9 cellular contexts compared by ENCODE assay signal in genomic region chr11:67506426-67507032, GRCh38. TPM values are rescaled to one million over a fixed set of nuclear protein-coding genes. Genes with fewer than 3 reads are reported as not detected.
DNase-seq lines count a peak whose midpoint lies in the region; ATAC-seq, FAIRE-seq and TF ChIP-seq lines count a peak whose summit lies in the region.
"Had no signal": no experiment of that assay in that cellular context is flagged by ENCODE, and none has a peak within 500 bp of the region (broad histone marks: within the 10 kb centered on the region; RNA-seq: fewer than 3 reads in every experiment).

No MANE protein-coding gene starts in this region.

- no peaks in the 10 kb centered on the region for H3K9me3 ChIP-seq in CD8-positive, alpha-beta T cell (ENCODE audit: low read length)
- no peaks in the 10 kb centered on the region for H3K9me3 ChIP-seq in OCI-LY3 (ENCODE audit: insufficient read depth, low read length)
- no peaks in the 10 kb centered on the region for H3K9me3 ChIP-seq in H1 (ENCODE audit: insufficient read depth in 2 of 2, low read depth in 1 of 2, low read length in 1 of 2)

- H4K20me1 ChIP-seq in OCI-LY3 (ENCODE audit: insufficient read depth, low read length) (peaks cover 23% of the 10 kb centered on the region), H1 (replicated peaks in 1 of 2; ENCODE audit: control insufficient read depth in 1 of 2, insufficient read depth in 2 of 2, low read length in 2 of 2) (peaks cover 4 to 16% of the 10 kb centered on the region in 2 experiments)

- H3K36me3 Mint-ChIP-seq in CD8-positive, alpha-beta T cell: peaks cover 24% of the 10 kb centered on the region
- H3K36me3 Mint-ChIP-seq in osteocyte (ENCODE audit: unreplicated experiment): no peaks in the 10 kb centered on the region

- H3K4me1 ChIP-seq in CD8-positive, alpha-beta T cell (ENCODE audit: insufficient read depth, low read length): peaks cover 45% of the 10 kb centered on the region
- peaks cover 30% of the 10 kb centered on the region for H3K4me1 ChIP-seq in OCI-LY3 (ENCODE audit: low read length)
- H3K4me1 ChIP-seq in H1 (replicated peaks in 1 of 4; ENCODE audit: control insufficient read depth in 3 of 4, insufficient read depth in 4 of 4, low read length in 3 of 4): peaks cover 0 to 30% (median 10%) of the 10 kb centered on the region in 4 experiments; a peak in 6 of 7 replicates

- H3K4me3 Mint-ChIP-seq in CD8-positive, alpha-beta T cell: peak overlapping the region; percentile 90
- peak overlapping the region; percentile 73 for H3K4me3 Mint-ChIP-seq in osteocyte (ENCODE audit: unreplicated experiment)

- H3K27ac Mint-ChIP-seq in CD8-positive, alpha-beta T cell: peak overlapping the region; percentile 97
- H3K27ac Mint-ChIP-seq in osteocyte (ENCODE audit: unreplicated experiment): peak overlapping the region; percentile 93

- peak overlapping the region; percentile 93 for H3K4me2 ChIP-seq in OCI-LY3 (ENCODE audit: low read length)
- peak overlapping the region; percentile 66 to 84; a peak in 2 of 4 replicates for H3K4me2 ChIP-seq in H1 (ENCODE audit: insufficient read depth in 1 of 2, low read depth in 2 of 2, low read length in 2 of 2)

- DNase-seq in CD8-positive, alpha-beta T cell: no peak
- DNase-seq in H1 (ENCODE audit: low read depth in 1 of 2, low spot score in 2 of 2) (no peak), osteocyte (ENCODE audit: extremely low spot score, unreplicated experiment) (no peak), NCI-H1092 treated with DMSO at 0.1 percent for 48 hours (lab: John Stamatoyannopoulos, UW) (no peak), DMS153 treated with DMSO at 0.1 percent for 48 hours (lab: John Stamatoyannopoulos, UW; ENCODE audit: unreplicated experiment) (no peak), OCI-M1 (lab: John Stamatoyannopoulos, UW) (no peak)

- no peak overlapping the region for H2BK5ac ChIP-seq in H1 (ENCODE audit: low read depth, low read length)

- no peak overlapping the region for H4K8ac ChIP-seq in H1 (ENCODE audit: extremely low read depth, insufficient read depth, low read length)

- TF ChIP-seq EP300 in H1 (IDR thresholded peaks at IDR 0.05; ENCODE audit: borderline replicate concordance in 1 of 2, low read depth in 2 of 2, low read length in 2 of 2): no peak

- TF ChIP-seq CTCF in CD8-positive, alpha-beta T cell (IDR thresholded peaks at IDR 0.05): no peak
- TF ChIP-seq CTCF in OCI-LY3 (IDR thresholded peaks at IDR 0.05; ENCODE audit: low read depth, low read length) (no peak; the same call in 1 of the 2 replicates), H1 (IDR thresholded peaks at IDR 0.05; ENCODE audit: control extremely low read depth in 1 of 3, insufficient read depth in 1 of 3, low read depth in 1 of 3, low read length in 3 of 3) (no peak), osteocyte (IDR thresholded peaks at IDR 0.05) (no peak)

- no peaks in the 10 kb centered on the region for H3K9me3 Mint-ChIP-seq in CD8-positive, alpha-beta T cell
- H3K9me3 Mint-ChIP-seq in osteocyte (ENCODE audit: unreplicated experiment): no peaks in the 10 kb centered on the region

- WGBS in H1 (ENCODE audit: extremely low coverage in 1 of 2, insufficient coverage in 1 of 2, insufficient read length in 1 of 2, insufficient replicate concordance in 2 of 2, low coverage in 1 of 2, low lambda C conversion rate in 2 of 2, missing lambda C conversion rate in 1 of 2), 2 experiments: 88% methylated on average over 16 of the region's 16 CpGs; no CpG with 5 or more reads in 1 of the 2 experiments

- no peak overlapping the region for H2AK5ac ChIP-seq in H1 (ENCODE audit: low read depth, low read length)

- no peak for ATAC-seq in CD8-positive, alpha-beta T cell
- no peak for ATAC-seq in GM21447 (IDR thresholded peaks at IDR 0.05; ENCODE audit: unreplicated experiment)

- no peak overlapping the region for H2BK15ac ChIP-seq in H1 (ENCODE audit: low read length)

- H4K91ac ChIP-seq in H1 (replicated peaks; ENCODE audit: insufficient read length, low read length): no peak overlapping the region

- H2BK20ac ChIP-seq in H1 (ENCODE audit: low read length): no peak overlapping the region

- H3K27ac ChIP-seq in CD8-positive, alpha-beta T cell (ENCODE audit: low read depth, low read length): no peak overlapping the region
- H3K27ac ChIP-seq in OCI-LY3 (ENCODE audit: low read length) (peak overlapping the region; percentile 70), H1 (ENCODE audit: low read depth, low read length) (no peak overlapping the region)

- FAIRE-seq in H1 (lab: Jason Lieb, UNC): no peak

- no peak for TF ChIP-seq RAD21 in H1 (IDR thresholded peaks at IDR 0.05 in 1 of 2, conservative IDR thresholded peaks at IDR 0.05 in 1 of 2; ENCODE audit: low read depth in 2 of 2, low read length in 2 of 2)

- no peak overlapping the region for H3K14ac ChIP-seq in H1 (ENCODE audit: insufficient read length)

- no peaks in the 10 kb centered on the region for H3K79me1 ChIP-seq in H1 (ENCODE audit: low read depth, low read length)

- H3K36me3 ChIP-seq in CD8-positive, alpha-beta T cell (ENCODE audit: insufficient read depth, low read length): peaks cover 8% of the 10 kb centered on the region
- H3K36me3 ChIP-seq in OCI-LY3 (replicated peaks; ENCODE audit: low read depth, low read length): peaks cover 16% of the 10 kb centered on the region
- peaks cover 0 to 4% (median 0%) of the 10 kb centered on the region in 4 experiments; a peak in 4 of 8 replicates for H3K36me3 ChIP-seq in H1 (ENCODE audit: control insufficient read depth in 2 of 4, insufficient read depth in 4 of 4, low read length in 3 of 4)

- peaks cover 40% of the 10 kb centered on the region for H3K4me1 Mint-ChIP-seq in CD8-positive, alpha-beta T cell (ENCODE audit: low read depth)
- peaks cover 38% of the 10 kb centered on the region for H3K4me1 Mint-ChIP-seq in osteocyte (ENCODE audit: unreplicated experiment)

- H3K56ac ChIP-seq in H1 (replicated peaks; ENCODE audit: insufficient read length, low read depth, low read length): no peak overlapping the region

- peaks cover 23% of the 10 kb centered on the region for H3K23me2 ChIP-seq in H1 (ENCODE audit: low read depth, low read length)

- H3K4ac ChIP-seq in H1 (replicated peaks; ENCODE audit: insufficient read length, low read depth, low read length): no peak overlapping the region

- H2AFZ ChIP-seq in OCI-LY3 (ENCODE audit: low read depth, low read length) (no peak overlapping the region), H1 (ENCODE audit: low read length) (no peak overlapping the region)

- no peak overlapping the region for H3K18ac ChIP-seq in H1 (ENCODE audit: extremely low read depth, low read length)

- TF ChIP-seq POLR2A in H1 (IDR thresholded peaks at IDR 0.05; ENCODE audit: control extremely low read depth in 1 of 2, low read depth in 2 of 2, low read length in 2 of 2): no peak

- H3K27me3 ChIP-seq in CD8-positive, alpha-beta T cell (ENCODE audit: insufficient read depth, low read length): no peaks in the 10 kb centered on the region
- H3K27me3 ChIP-seq in OCI-LY3 (ENCODE audit: low read depth, low read length) (no peaks in the 10 kb centered on the region), H1 (replicated peaks in 1 of 4; ENCODE audit: control insufficient read depth in 3 of 4, extremely low read depth in 1 of 4, insufficient read depth in 3 of 4, low read length in 3 of 4) (peaks cover 0 to 8% (median 4%) of the 10 kb centered on the region in 4 experiments; a peak in 3 of 7 replicates)

- no peak overlapping the region for H4K5ac ChIP-seq in H1 (ENCODE audit: insufficient read length, low read depth, low read length)

- H3K79me2 ChIP-seq in OCI-LY3 (ENCODE audit: low read length) (peaks cover 26% of the 10 kb centered on the region), H1 (ENCODE audit: control insufficient read depth in 1 of 2, insufficient read depth in 2 of 2, low read length in 2 of 2) (0 out of 4 replicates have a peak, but pooled peaks cover 0 to 8% of the 10 kb centered on the region in 2 experiments)

- no peak overlapping the region for H2BK120ac ChIP-seq in H1 (replicated peaks; ENCODE audit: low read depth, low read length)

- intact Hi-C loops in CD8-positive, alpha-beta T cell (cut with DNase I, micrococcal nuclease): loop anchor here (1.0 to 10.0 kb wide), 16 partner anchors 22 to 892 kb away; partner anchors contain the start of genes PTPRCAP (in 2 of the 2), TMEM134 (in 2 of the 2), KDM2A (in 1 of the 2) and POLD4 (in 1 of the 2)

- H3K23ac ChIP-seq in H1 (ENCODE audit: insufficient read length): no peak overlapping the region

- H3K27me3 Mint-ChIP-seq in CD8-positive, alpha-beta T cell (ENCODE audit: low read depth): peaks cover 3% of the 10 kb centered on the region
- H3K27me3 Mint-ChIP-seq in osteocyte (ENCODE audit: unreplicated experiment): peaks cover 16% of the 10 kb centered on the region

- H3K9ac ChIP-seq in OCI-LY3 (ENCODE audit: low read length) (peak overlapping the region; percentile 68), H1 (replicated peaks in 1 of 4; ENCODE audit: extremely low read depth in 1 of 4, low read depth in 3 of 4, low read length in 3 of 4) (no peak overlapping the region)

- CTCF ChIA-PET in CD8-positive, alpha-beta T cell (lab: Charles Lee): interaction anchor here (0.5 to 2.8 kb wide), 12 partner anchors 10 to 155 kb away, joined by 3 to 15 read pairs (median 4); partner anchors contain the start of genes GPR152, PTPRCAP, RAD9A and TBC1D10C
- CTCF ChIA-PET in H1 (lab: Charles Lee; ENCODE audit: partially characterized antibody): interaction anchor here (1.0 to 2.0 kb wide), 5 partner anchors 17 to 149 kb away, joined by 3 to 8 read pairs (median 3); partner anchors contain the start of gene CABP4

- no peak overlapping the region for H3K4me3 ChIP-seq in CD8-positive, alpha-beta T cell (ENCODE audit: low read depth, low read length)
- H3K4me3 ChIP-seq in OCI-LY3 (ENCODE audit: low read length): peak overlapping the region; percentile 82
- no peak overlapping the region; a peak in 1 of 8 replicates for H3K4me3 ChIP-seq in H1 (ENCODE audit: extremely low read depth in 1 of 4, insufficient read depth in 2 of 4, low read depth in 3 of 4, low read length in 4 of 4)

- POLR2A ChIA-PET in CD8-positive, alpha-beta T cell (lab: Charles Lee): interaction anchor here (0.5 to 2.2 kb wide), 7 partner anchors 38 to 105 kb away, joined by 3 to 10 read pairs (median 6); partner anchors contain the start of genes PPP1CA and TMEM134
- POLR2A ChIA-PET in H1 (lab: Charles Lee; ENCODE audit: partially characterized antibody): interaction anchor here (1.5 kb wide), 1 partner anchor 16 kb away, joined by 3 read pairs; no protein-coding TSS in a partner anchor

- no peak overlapping the region for H2BK12ac ChIP-seq in H1 (ENCODE audit: low read depth, low read length)

RNA-seq across cellular contexts. Expression of gene PITPNM1, which starts 1.4 kb away (rescaled TPM):
- total RNA-seq in CD8-positive, alpha-beta T cell: 100 to 1,000 TPM in 1 of 2 experiments, 10 to 100 TPM in 1; 92.7 to 103 TPM
- total RNA-seq in H1 (2021; fragmentation: NEBNext Ultra II Directional; extraction: Animal tissue kit (Norgen Biotek cat#: 25700)): 52.7 and 55.0 TPM in 2 replicates
- polyA plus RNA-seq in H1 (2011; rRNA removed): 27.2 and 45.1 TPM in 2 replicates
- polyA plus RNA-seq in H1 (2011; cell fraction: cytosol; rRNA removed): 26.4 TPM
- 74.8 TPM for polyA plus RNA-seq in H1 (2011; cell fraction: nucleus; rRNA removed)
- 24.2 to 30.4 TPM (median 27.3 TPM) in 4 replicates for polyA plus RNA-seq in H1 (2012, experiment 1 of 2)
- polyA plus RNA-seq in H1 (2012, experiment 2 of 2): 25.8 TPM
- 28.4 TPM for polyA plus RNA-seq in H1 (2013, experiment 1 of 2)
- 28.5 TPM for polyA plus RNA-seq in H1 (2013, experiment 2 of 2)
- 14.8 and 18.7 TPM in 2 replicates for polyA minus RNA-seq in H1 (2011; rRNA and poly(A)+ RNA removed)
- 32.3 TPM for polyA minus RNA-seq in H1 (2011; cell fraction: cytosol; rRNA and poly(A)+ RNA removed)
- 30.9 TPM for polyA minus RNA-seq in H1 (2011; cell fraction: nucleus; rRNA and poly(A)+ RNA removed)
- 46.7 and 46.9 TPM in 2 replicates for total RNA-seq in osteocyte

RNA-seq across cellular contexts. Expression of gene CDK2AP2, which starts 1.4 kb away (rescaled TPM):
- 10 to 100 TPM; 19.4 to 24.4 TPM for total RNA-seq in CD8-positive, alpha-beta T cell
- total RNA-seq in H1 (2021; fragmentation: NEBNext Ultra II Directional; extraction: Animal tissue kit (Norgen Biotek cat#: 25700)): 47.3 and 49.6 TPM in 2 replicates
- polyA plus RNA-seq in H1 (2011; rRNA removed): 65.1 and 89.6 TPM in 2 replicates
- 33.8 TPM for polyA plus RNA-seq in H1 (2011; cell fraction: cytosol; rRNA removed)
- 39.1 TPM for polyA plus RNA-seq in H1 (2011; cell fraction: nucleus; rRNA removed)
- 37.4 to 52.9 TPM (median 45.6 TPM) in 4 replicates for polyA plus RNA-seq in H1 (2012, experiment 1 of 2)
- polyA plus RNA-seq in H1 (2012, experiment 2 of 2): 65.6 TPM
- polyA plus RNA-seq in H1 (2013, experiment 1 of 2): 35.4 TPM
- 38.4 TPM for polyA plus RNA-seq in H1 (2013, experiment 2 of 2)
- 12.5 and 16.2 TPM in 2 replicates for polyA minus RNA-seq in H1 (2011; rRNA and poly(A)+ RNA removed)
- polyA minus RNA-seq in H1 (2011; cell fraction: cytosol; rRNA and poly(A)+ RNA removed): 28.0 TPM
- 25.7 TPM for polyA minus RNA-seq in H1 (2011; cell fraction: nucleus; rRNA and poly(A)+ RNA removed)
- 32.2 and 37.4 TPM in 2 replicates for total RNA-seq in osteocyte

RNA-seq across cellular contexts. Expression of gene CABP2, which starts 16.7 kb away (rescaled TPM):
- total RNA-seq in CD8-positive, alpha-beta T cell: not detected
- total RNA-seq in H1 (2021; fragmentation: NEBNext Ultra II Directional; extraction: Animal tissue kit (Norgen Biotek cat#: 25700)): not detected in 2 replicates
- polyA plus RNA-seq in H1 (2011; rRNA removed): not detected in 2 replicates
- not detected for polyA plus RNA-seq in H1 (2011; cell fraction: cytosol; rRNA removed)
- not detected for polyA plus RNA-seq in H1 (2011; cell fraction: nucleus; rRNA removed)
- polyA plus RNA-seq in H1 (2012, experiment 1 of 2): not detected in 4 replicates
- not detected for polyA plus RNA-seq in H1 (2012, experiment 2 of 2)
- not detected for polyA plus RNA-seq in H1 (2013, experiment 1 of 2)
- not detected for polyA plus RNA-seq in H1 (2013, experiment 2 of 2)
- polyA minus RNA-seq in H1 (2011; rRNA and poly(A)+ RNA removed): not detected in 2 replicates
- polyA minus RNA-seq in H1 (2011; cell fraction: cytosol; rRNA and poly(A)+ RNA removed): not detected
- polyA minus RNA-seq in H1 (2011; cell fraction: nucleus; rRNA and poly(A)+ RNA removed): not detected
- total RNA-seq in osteocyte: not detected in 2 replicates
- total RNA-seq: ureter had no signal

RNA-seq across cellular contexts. Expression of gene AIP, which starts 23.7 kb away (rescaled TPM):
- total RNA-seq in CD8-positive, alpha-beta T cell: 100 to 1,000 TPM; 109 to 111 TPM
- total RNA-seq in H1 (2021; fragmentation: NEBNext Ultra II Directional; extraction: Animal tissue kit (Norgen Biotek cat#: 25700)): 28.8 and 29.8 TPM in 2 replicates
- polyA plus RNA-seq in H1 (2011; rRNA removed): 54.4 and 68.6 TPM in 2 replicates
- polyA plus RNA-seq in H1 (2011; cell fraction: cytosol; rRNA removed): 66.1 TPM
- polyA plus RNA-seq in H1 (2011; cell fraction: nucleus; rRNA removed): 52.2 TPM
- polyA plus RNA-seq in H1 (2012, experiment 1 of 2): 25.4 to 39.2 TPM (median 35.0 TPM) in 4 replicates
- polyA plus RNA-seq in H1 (2012, experiment 2 of 2): 35.9 TPM
- 19.5 TPM for polyA plus RNA-seq in H1 (2013, experiment 1 of 2)
- polyA plus RNA-seq in H1 (2013, experiment 2 of 2): 19.1 TPM
- polyA minus RNA-seq in H1 (2011; rRNA and poly(A)+ RNA removed): 27.2 TPM in 2 replicates
- polyA minus RNA-seq in H1 (2011; cell fraction: cytosol; rRNA and poly(A)+ RNA removed): 19.8 TPM
- polyA minus RNA-seq in H1 (2011; cell fraction: nucleus; rRNA and poly(A)+ RNA removed): 17.7 TPM
- 76.5 and 79.9 TPM in 2 replicates for total RNA-seq in osteocyte

RNA-seq across cellular contexts. Expression of gene TMEM134, which starts 37.5 kb away (rescaled TPM):
- 10 to 100 TPM; 41.2 to 48.5 TPM for total RNA-seq in CD8-positive, alpha-beta T cell
- 32.4 and 33.5 TPM in 2 replicates for total RNA-seq in H1 (2021; fragmentation: NEBNext Ultra II Directional; extraction: Animal tissue kit (Norgen Biotek cat#: 25700))
- polyA plus RNA-seq in H1 (2011; rRNA removed): 229 and 268 TPM in 2 replicates
- polyA plus RNA-seq in H1 (2011; cell fraction: cytosol; rRNA removed): 137 TPM
- polyA plus RNA-seq in H1 (2011; cell fraction: nucleus; rRNA removed): 92.9 TPM
- polyA plus RNA-seq in H1 (2012, experiment 1 of 2): 33.1 to 44.0 TPM (median 41.7 TPM) in 4 replicates
- polyA plus RNA-seq in H1 (2012, experiment 2 of 2): 29.0 TPM
- 35.4 TPM for polyA plus RNA-seq in H1 (2013, experiment 1 of 2)
- 38.9 TPM for polyA plus RNA-seq in H1 (2013, experiment 2 of 2)
- 3.5 and 4.4 TPM in 2 replicates for polyA minus RNA-seq in H1 (2011; rRNA and poly(A)+ RNA removed)
- 15.0 TPM for polyA minus RNA-seq in H1 (2011; cell fraction: cytosol; rRNA and poly(A)+ RNA removed)
- polyA minus RNA-seq in H1 (2011; cell fraction: nucleus; rRNA and poly(A)+ RNA removed): 24.3 TPM
- 51.4 and 54.5 TPM in 2 replicates for total RNA-seq in osteocyte
